17 cellular contexts compared by ENCODE assay signal in genomic region chr9:112271466-112272098, GRCh38.
DNase-seq lines count a peak whose midpoint lies in the region; ATAC-seq, FAIRE-seq and TF ChIP-seq lines count a peak whose summit lies in the region.
"Had no signal": no experiment of that assay in that cellular context is flagged by ENCODE, and none has a peak within 500 bp of the region (broad histone marks: within the 10 kb centered on the region; RNA-seq: fewer than 3 reads in every experiment).

No MANE protein-coding gene starts in this region.

- no peak overlapping the region for H2AK5ac ChIP-seq in trophoblast cell (ENCODE audit: low read length)

- 72 to 88% methylated on average over 2 of the region's 2 CpGs for WGBS in body of pancreas, 2 donors
- WGBS in pancreas, 2 donors = 86 to 100% methylated on average over 2 of the region's 2 CpGs
- WGBS in trophoblast cell (ENCODE audit: extremely low coverage, insufficient coverage, insufficient read length) = no CpG with 5 or more reads among the region's 2 CpGs

- H3K4me3 ChIP-seq in body of pancreas (no peak overlapping the region), pancreas (no peak overlapping the region), tibial artery (no peak overlapping the region), trophoblast cell (ENCODE audit: low read depth, low read length) (no peak overlapping the region)
- H3K4me3 ChIP-seq: BLaER1 treated with 17β-estradiol and CSF1 and Interleukin-3, amounts not matched to agents 10 nM and 100 nM; esophagus muscularis mucosa; smooth muscle cell had no signal

- no peak overlapping the region for H3K23ac ChIP-seq in trophoblast cell (ENCODE audit: low read length)

- peaks cover 12% of the 10 kb centered on the region for H3K4me1 ChIP-seq in body of pancreas
- peaks cover 0 to 5% (median 0%) of the 10 kb centered on the region in 3 donors for H3K4me1 ChIP-seq in pancreas
- peaks cover 0 to 3% (median 0%) of the 10 kb centered on the region in 4 donors for H3K4me1 ChIP-seq in tibial artery
- no peaks in the 10 kb centered on the region for H3K4me1 ChIP-seq in trophoblast cell (ENCODE audit: control insufficient read depth in 1 of 2, insufficient read depth in 2 of 2, low read length in 2 of 2)
- H3K4me1 ChIP-seq: BLaER1 treated with 17β-estradiol and CSF1 and Interleukin-3, amounts not matched to agents 10 nM and 100 nM had no signal

- FAIRE-seq in pancreas (lab: Jason Lieb, UNC) = no peak

- peak; percentile 75 for ATAC-seq in body of pancreas
- ATAC-seq in pancreas = peak; percentile 89 to 95 (median 92)
- ATAC-seq: naive thymus-derived CD8-positive, alpha-beta T cell had no signal

- no peak overlapping the region for H2BK120ac ChIP-seq in trophoblast cell (ENCODE audit: insufficient read depth, low read length, poor library complexity)

- H2BK5ac ChIP-seq in trophoblast cell (ENCODE audit: low read depth, low read length, poor library complexity) = no peak overlapping the region

- no peak overlapping the region for H3K4ac ChIP-seq in trophoblast cell (ENCODE audit: low read depth, low read length)

- H3K9ac ChIP-seq in trophoblast cell (ENCODE audit: low read length) = no peak overlapping the region
- H3K9ac ChIP-seq: BLaER1 treated with 17β-estradiol and CSF1 and Interleukin-3, amounts not matched to agents 10 nM and 100 nM had no signal

- DNase-seq in NCI-H146 (lab: John Stamatoyannopoulos, UW) (peak; percentile 10), NCI-H146 treated with DMSO at 0.1 percent for 48 hours (lab: John Stamatoyannopoulos, UW; ENCODE audit: unreplicated experiment) (no peak), M059J (ENCODE audit: low read depth) (peak; percentile 21), body of pancreas (peak in 1 of 4 donors; percentile 19), pancreas (no peak), tibial artery (no peak), trophoblast cell (no peak), substantia nigra (lab: John Stamatoyannopoulos, UW) (no peak)
- DNase-seq: activated naive CD8-positive, alpha-beta T cell treated with anti-CD3 and anti-CD28 coated beads, Interleukin-2, amount 10 ng/mL, durations not matched to agents 7 days and 5 days; Karpas-422; naive thymus-derived CD8-positive, alpha-beta T cell; NCI-H1105 treated with DMSO at 0.1 percent for 48 hours; NCI-H524; posterior cingulate gyrus had no signal

- H3K27me3 ChIP-seq in body of pancreas (no peaks in the 10 kb centered on the region), pancreas (no peaks in the 10 kb centered on the region), tibial artery (no peaks in the 10 kb centered on the region), trophoblast cell (ENCODE audit: insufficient read depth, low read length) (no peaks in the 10 kb centered on the region)
- H3K27me3 ChIP-seq: BLaER1 treated with 17β-estradiol and CSF1 and Interleukin-3, amounts not matched to agents 10 nM and 100 nM; esophagus muscularis mucosa had no signal

- no peaks in the 10 kb centered on the region for H3K79me1 ChIP-seq in trophoblast cell (ENCODE audit: low read length)

- no peak for TF ChIP-seq CTCF in body of pancreas (IDR thresholded peaks at IDR 0.05)
- TF ChIP-seq CTCF in pancreas (IDR thresholded peaks at IDR 0.05) = no peak
- TF ChIP-seq CTCF in tibial artery (IDR thresholded peaks at IDR 0.05) = no peak

- no peaks in the 10 kb centered on the region for H3K79me2 ChIP-seq in trophoblast cell (ENCODE audit: control insufficient read depth, insufficient read depth, low read length, poor library complexity)

- no peak overlapping the region for H2BK12ac ChIP-seq in trophoblast cell (ENCODE audit: low read length)

- no peak overlapping the region for H4K12ac ChIP-seq in trophoblast cell (ENCODE audit: low read depth, low read length)

- H4K91ac ChIP-seq in trophoblast cell (ENCODE audit: low read depth, low read length) = no peak overlapping the region

- H3K27ac ChIP-seq in body of pancreas (peak overlapping the region in 1 of 4 donors; percentile 45), pancreas (no peak overlapping the region), tibial artery (no peak overlapping the region), trophoblast cell (ENCODE audit: low read depth, low read length) (no peak overlapping the region), substantia nigra (ENCODE audit: low read depth, low read length, poor library complexity, severe bottlenecking) (no peak overlapping the region)
- H3K27ac ChIP-seq: BLaER1 treated with 17β-estradiol and CSF1 and Interleukin-3, amounts not matched to agents 10 nM and 100 nM; esophagus muscularis mucosa had no signal

- no peaks in the 10 kb centered on the region for H3K9me3 ChIP-seq in body of pancreas
- H3K9me3 ChIP-seq in pancreas = no peaks in the 10 kb centered on the region
- H3K9me3 ChIP-seq in tibial artery = no peaks in the 10 kb centered on the region
- no peaks in the 10 kb centered on the region for H3K9me3 ChIP-seq in trophoblast cell (ENCODE audit: insufficient read depth, low read depth, low read length)
- H3K9me3 ChIP-seq: esophagus muscularis mucosa had no signal

- no peak overlapping the region for H3K18ac ChIP-seq in trophoblast cell (ENCODE audit: low read length)

- no peak overlapping the region for H4K8ac ChIP-seq in trophoblast cell (ENCODE audit: low read depth, low read length)

- H3K36me3 ChIP-seq in body of pancreas (replicated peaks in 1 of 2; ENCODE audit: insufficient read depth in 1 of 2, low read depth in 2 of 2) (no peaks in the 10 kb centered on the region), pancreas (no peaks in the 10 kb centered on the region), tibial artery (peaks cover 0 to 6% (median 4%) of the 10 kb centered on the region in 3 donors), trophoblast cell (ENCODE audit: control insufficient read depth in 1 of 2, insufficient read depth in 2 of 2, low read length in 2 of 2) (peaks cover 3 to 6% of the 10 kb centered on the region in 2 experiments)

- no peak overlapping the region for H2AFZ ChIP-seq in trophoblast cell (ENCODE audit: insufficient read depth, low read length, poor library complexity)

- no peak overlapping the region for H3K4me2 ChIP-seq in trophoblast cell (ENCODE audit: low read length)
- H3K4me2 ChIP-seq: BLaER1 treated with 17β-estradiol and CSF1 and Interleukin-3, amounts not matched to agents 10 nM and 100 nM; smooth muscle cell had no signal

- H3K14ac ChIP-seq in trophoblast cell (ENCODE audit: low read length) = no peak overlapping the region

- intact Hi-C loops in body of pancreas (cut with DNase I) (no loop called here), pancreas (cut with DNase I) (no loop called here), tibial artery (cut with DNase I; ENCODE audit: low total_unique reads) (no loop called here)

- TF ChIP-seq POLR2A in body of pancreas (IDR thresholded peaks at IDR 0.05) = no peak

Comparison
In these comparisons a context has a peak if more than half of its experiments do, and no peak if none do; other contexts are left out.
1. DNase-seq: peak in NCI-H146 (single experiment) and M059J (single experiment); none in NCI-H146 treated with DMSO at 0.1 percent for 48 hours (single experiment), pancreas (0 of 6), tibial artery (0 of 2), trophoblast cell (0 of 2) and substantia nigra (0 of 49).